In genomic region chr9:16532272-16532671, GRCh38 we compare ENCODE assay signal across 24 cellular contexts.
DNase-seq lines count a peak whose midpoint lies in the region; ATAC-seq and TF ChIP-seq lines count a peak whose summit lies in the region.
"Had no signal": no experiment of that assay in that cellular context is flagged by ENCODE, and none has a peak within 500 bp of the region (broad histone marks: within the 10 kb centered on the region; RNA-seq: fewer than 3 reads in every experiment).

No MANE protein-coding gene starts in this region.

- H3K9me3 ChIP-seq in fibroblast of lung (ENCODE audit: control insufficient read depth, insufficient read depth, low read depth, low read length) = no peaks in the 10 kb centered on the region
- H3K9me3 ChIP-seq in smooth muscle cell (replicated peaks; ENCODE audit: low read depth) = no peaks in the 10 kb centered on the region
- H3K9me3 ChIP-seq: pancreas, testis had no signal

- H3K36me3 ChIP-seq in fibroblast of lung (ENCODE audit: control insufficient read depth, insufficient read depth, low read length) (no peaks in the 10 kb centered on the region), smooth muscle cell (ENCODE audit: low read depth) (no peaks in the 10 kb centered on the region)
- H3K36me3 ChIP-seq: pancreas had no signal

- H3K79me2 ChIP-seq in fibroblast of lung (ENCODE audit: control insufficient read depth, insufficient read depth, low read length) (no peaks in the 10 kb centered on the region), smooth muscle cell (ENCODE audit: low read depth) (no peaks in the 10 kb centered on the region)

- H3F3A ChIP-seq in smooth muscle cell (ENCODE audit: low read depth) = no peaks in the 10 kb centered on the region

- H3K4me1 ChIP-seq in fibroblast of lung (ENCODE audit: control insufficient read depth, extremely low read depth, insufficient read depth, low read length) = peaks cover 8% of the 10 kb centered on the region
- H3K4me1 ChIP-seq in smooth muscle cell (ENCODE audit: low read depth) = peaks cover 5% of the 10 kb centered on the region
- H3K4me1 ChIP-seq: pancreas, testis had no signal

- no peak overlapping the region for H3K9ac ChIP-seq in fibroblast of lung (ENCODE audit: insufficient read depth, low read length)
- H3K9ac ChIP-seq in smooth muscle cell (ENCODE audit: low read depth) = no peak overlapping the region

- TF ChIP-seq CTCF in fibroblast of lung (conservative IDR thresholded peaks at IDR 0.05 in 1 of 2, IDR thresholded peaks at IDR 0.05 in 1 of 2; ENCODE audit: low read depth in 1 of 2, low read length in 2 of 2) (no peak), smooth muscle cell (IDR thresholded peaks at IDR 0.05; ENCODE audit: borderline replicate concordance, insufficient read depth, poor library complexity, severe bottlenecking) (no peak)

- WGBS in smooth muscle cell (ENCODE audit: low lambda C conversion rate) = 89% methylated on average over 3 of the region's 3 CpGs

- H4K20me1 ChIP-seq in fibroblast of lung (ENCODE audit: control insufficient read depth, extremely low read depth, insufficient read depth, low read length) (no peaks in the 10 kb centered on the region), smooth muscle cell (ENCODE audit: low read depth) (no peaks in the 10 kb centered on the region)

- no peak overlapping the region for H3K4me3 ChIP-seq in fibroblast of lung (replicated peaks in 1 of 4; ENCODE audit: control extremely low read depth in 1 of 4, insufficient read depth in 1 of 4, low read depth in 3 of 4, low read length in 4 of 4)
- H3K4me3 ChIP-seq in smooth muscle cell = no peak overlapping the region
- H3K4me3 ChIP-seq: pancreas, testis had no signal

- DNase-seq in NCI-H1092 treated with DMSO at 0.1 percent for 48 hours (lab: John Stamatoyannopoulos, UW) (peak; percentile 24), NCI-H1092 (lab: John Stamatoyannopoulos, UW) (no peak), RPMI7951 (ENCODE audit: low read depth) (peak; percentile 65), fibroblast of lung (ENCODE audit: low read depth in 2 of 2) (no peak), smooth muscle cell (lab: John Stamatoyannopoulos, UW; ENCODE audit: unreplicated experiment) (no peak), DMS153 (lab: John Stamatoyannopoulos, UW) (no peak)
- DNase-seq: 8988T; activated B cell treated with CpG ODN at 0.5 μM for 24 hours; activated CD4-positive, alpha-beta T cell treated with anti-CD3 and anti-CD28 coated beads, Interleukin-2, amount 10 ng/mL, durations not matched to agents 7 days and 5 days; CD4-positive, alpha-beta memory T cell; immature natural killer cell; Karpas-422; left colon; NCI-H1105; NCI-H1930; NCI-H774; nephron progenitor cell; pancreas; stimulated activated CD4-positive, alpha-beta T cell treated with anti-CD3 and anti-CD28 coated beads, Interleukin-1b, Interleukin-23, amount 100 ng/mL, for 48 hours; T-helper 1 cell; testis had no signal

- H3K27me3 ChIP-seq in fibroblast of lung (ENCODE audit: control insufficient read depth, insufficient read depth, low read length) = no peaks in the 10 kb centered on the region
- H3K27me3 ChIP-seq in smooth muscle cell (ENCODE audit: low read depth) = no peaks in the 10 kb centered on the region
- H3K27me3 ChIP-seq: pancreas, testis had no signal

- ATAC-seq in HG02981 (IDR thresholded peaks at IDR 0.05; ENCODE audit: unreplicated experiment) (no peak), HG02588 (IDR thresholded peaks at IDR 0.05; ENCODE audit: unreplicated experiment) (no peak)
- ATAC-seq: HepG2, left colon, pancreas had no signal

- H2AFZ ChIP-seq in fibroblast of lung (ENCODE audit: low read length) = no peak overlapping the region
- no peak overlapping the region for H2AFZ ChIP-seq in smooth muscle cell (ENCODE audit: low read depth)

- H3K4me2 ChIP-seq in fibroblast of lung (ENCODE audit: extremely low read depth, insufficient read depth, low read length) (no peak overlapping the region), smooth muscle cell (peak overlapping the region; percentile 32)

- H3K27ac ChIP-seq in fibroblast of lung (ENCODE audit: insufficient read depth, low read length) (peak overlapping the region; percentile 53), smooth muscle cell (ENCODE audit: low read depth) (peak overlapping the region; percentile 86)
- H3K27ac ChIP-seq: pancreas, testis had no signal

Comparison
In these comparisons a context has a peak if more than half of its experiments do, and no peak if none do; other contexts are left out.
1. DNase-seq: peak in NCI-H1092 treated with DMSO at 0.1 percent for 48 hours (single experiment) and RPMI7951 (single experiment); none in NCI-H1092 (single experiment), fibroblast of lung (0 of 2), smooth muscle cell (single experiment) and DMS153 (single experiment).